Comparison of ENCODE assay signal across 2 cellular contexts in the genomic region with DNA sequence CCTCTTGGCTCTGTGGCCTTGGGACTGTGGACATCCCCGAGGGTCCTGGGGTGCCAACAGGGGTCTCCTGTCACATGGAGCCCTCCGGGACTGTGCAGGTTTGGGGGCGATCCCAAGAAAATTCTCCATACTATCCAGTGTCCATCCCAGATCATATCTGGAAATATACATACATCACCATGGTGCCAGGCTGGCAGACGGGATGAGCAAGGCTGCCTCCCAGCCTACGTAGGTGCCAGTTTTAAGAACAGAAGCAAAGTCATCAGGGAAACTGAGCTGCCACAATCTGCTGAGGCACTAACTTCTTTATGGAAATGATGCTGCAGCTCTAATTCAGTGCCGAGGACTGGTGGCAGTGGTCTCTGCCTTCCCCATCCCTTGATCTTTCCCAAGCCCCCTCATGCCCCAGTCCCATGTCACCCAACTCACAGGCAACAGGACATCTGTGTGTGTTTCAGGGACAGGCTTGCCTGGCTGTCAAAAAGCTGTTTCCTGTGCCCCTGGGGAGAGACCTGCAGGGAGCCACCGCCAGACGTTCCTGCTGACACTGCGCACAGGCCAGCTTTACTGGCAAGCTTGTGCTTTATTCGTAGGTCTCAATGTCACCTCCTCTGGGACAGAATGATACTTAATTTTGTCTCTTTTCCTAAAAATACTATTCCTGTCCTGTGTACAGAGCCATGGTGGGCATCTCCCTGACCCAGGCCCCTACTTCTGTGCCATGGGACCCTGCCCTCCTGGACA.
TF ChIP-seq lines count a peak whose summit lies in the region.

No MANE protein-coding gene starts in this region.

TF ChIP-seq in SK-N-SH, 30 proteins besides CTCF, POLR2A, EP300 and RAD21 (continued from another document):
- TF ChIP-seq CHD2 (IDR thresholded peaks at IDR 0.05; ENCODE audit: low read length, partially characterized antibody) (no peak), ELF1 (IDR thresholded peaks at IDR 0.05) (no peak)
- TF ChIP-seq, protein P1, sequence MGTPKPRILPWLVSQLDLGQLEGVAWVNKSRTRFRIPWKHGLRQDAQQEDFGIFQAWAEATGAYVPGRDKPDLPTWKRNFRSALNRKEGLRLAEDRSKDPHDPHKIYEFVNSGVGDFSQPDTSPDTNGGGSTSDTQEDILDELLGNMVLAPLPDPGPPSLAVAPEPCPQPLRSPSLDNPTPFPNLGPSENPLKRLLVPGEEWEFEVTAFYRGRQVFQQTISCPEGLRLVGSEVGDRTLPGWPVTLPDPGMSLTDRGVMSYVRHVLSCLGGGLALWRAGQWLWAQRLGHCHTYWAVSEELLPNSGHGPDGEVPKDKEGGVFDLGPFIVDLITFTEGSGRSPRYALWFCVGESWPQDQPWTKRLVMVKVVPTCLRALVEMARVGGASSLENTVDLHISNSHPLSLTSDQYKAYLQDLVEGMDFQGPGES (IDR thresholded peaks at IDR 0.05; ENCODE audit: low read depth, low read length): no peak
- TF ChIP-seq, protein P2, sequence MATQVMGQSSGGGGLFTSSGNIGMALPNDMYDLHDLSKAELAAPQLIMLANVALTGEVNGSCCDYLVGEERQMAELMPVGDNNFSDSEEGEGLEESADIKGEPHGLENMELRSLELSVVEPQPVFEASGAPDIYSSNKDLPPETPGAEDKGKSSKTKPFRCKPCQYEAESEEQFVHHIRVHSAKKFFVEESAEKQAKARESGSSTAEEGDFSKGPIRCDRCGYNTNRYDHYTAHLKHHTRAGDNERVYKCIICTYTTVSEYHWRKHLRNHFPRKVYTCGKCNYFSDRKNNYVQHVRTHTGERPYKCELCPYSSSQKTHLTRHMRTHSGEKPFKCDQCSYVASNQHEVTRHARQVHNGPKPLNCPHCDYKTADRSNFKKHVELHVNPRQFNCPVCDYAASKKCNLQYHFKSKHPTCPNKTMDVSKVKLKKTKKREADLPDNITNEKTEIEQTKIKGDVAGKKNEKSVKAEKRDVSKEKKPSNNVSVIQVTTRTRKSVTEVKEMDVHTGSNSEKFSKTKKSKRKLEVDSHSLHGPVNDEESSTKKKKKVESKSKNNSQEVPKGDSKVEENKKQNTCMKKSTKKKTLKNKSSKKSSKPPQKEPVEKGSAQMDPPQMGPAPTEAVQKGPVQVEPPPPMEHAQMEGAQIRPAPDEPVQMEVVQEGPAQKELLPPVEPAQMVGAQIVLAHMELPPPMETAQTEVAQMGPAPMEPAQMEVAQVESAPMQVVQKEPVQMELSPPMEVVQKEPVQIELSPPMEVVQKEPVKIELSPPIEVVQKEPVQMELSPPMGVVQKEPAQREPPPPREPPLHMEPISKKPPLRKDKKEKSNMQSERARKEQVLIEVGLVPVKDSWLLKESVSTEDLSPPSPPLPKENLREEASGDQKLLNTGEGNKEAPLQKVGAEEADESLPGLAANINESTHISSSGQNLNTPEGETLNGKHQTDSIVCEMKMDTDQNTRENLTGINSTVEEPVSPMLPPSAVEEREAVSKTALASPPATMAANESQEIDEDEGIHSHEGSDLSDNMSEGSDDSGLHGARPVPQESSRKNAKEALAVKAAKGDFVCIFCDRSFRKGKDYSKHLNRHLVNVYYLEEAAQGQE (IDR thresholded peaks at IDR 0.05; ENCODE audit: low read depth, low read length): no peak

TF ChIP-seq in SK-N-SH treated with all-trans-retinoic acid at 6 μM for 48 hours, 23 proteins besides CTCF, POLR2A, EP300 and RAD21 (continued from another document):
- TF ChIP-seq, protein P3, sequence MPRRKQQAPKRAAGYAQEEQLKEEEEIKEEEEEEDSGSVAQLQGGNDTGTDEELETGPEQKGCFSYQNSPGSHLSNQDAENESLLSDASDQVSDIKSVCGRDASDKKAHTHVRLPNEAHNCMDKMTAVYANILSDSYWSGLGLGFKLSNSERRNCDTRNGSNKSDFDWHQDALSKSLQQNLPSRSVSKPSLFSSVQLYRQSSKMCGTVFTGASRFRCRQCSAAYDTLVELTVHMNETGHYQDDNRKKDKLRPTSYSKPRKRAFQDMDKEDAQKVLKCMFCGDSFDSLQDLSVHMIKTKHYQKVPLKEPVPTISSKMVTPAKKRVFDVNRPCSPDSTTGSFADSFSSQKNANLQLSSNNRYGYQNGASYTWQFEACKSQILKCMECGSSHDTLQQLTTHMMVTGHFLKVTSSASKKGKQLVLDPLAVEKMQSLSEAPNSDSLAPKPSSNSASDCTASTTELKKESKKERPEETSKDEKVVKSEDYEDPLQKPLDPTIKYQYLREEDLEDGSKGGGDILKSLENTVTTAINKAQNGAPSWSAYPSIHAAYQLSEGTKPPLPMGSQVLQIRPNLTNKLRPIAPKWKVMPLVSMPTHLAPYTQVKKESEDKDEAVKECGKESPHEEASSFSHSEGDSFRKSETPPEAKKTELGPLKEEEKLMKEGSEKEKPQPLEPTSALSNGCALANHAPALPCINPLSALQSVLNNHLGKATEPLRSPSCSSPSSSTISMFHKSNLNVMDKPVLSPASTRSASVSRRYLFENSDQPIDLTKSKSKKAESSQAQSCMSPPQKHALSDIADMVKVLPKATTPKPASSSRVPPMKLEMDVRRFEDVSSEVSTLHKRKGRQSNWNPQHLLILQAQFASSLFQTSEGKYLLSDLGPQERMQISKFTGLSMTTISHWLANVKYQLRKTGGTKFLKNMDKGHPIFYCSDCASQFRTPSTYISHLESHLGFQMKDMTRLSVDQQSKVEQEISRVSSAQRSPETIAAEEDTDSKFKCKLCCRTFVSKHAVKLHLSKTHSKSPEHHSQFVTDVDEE (CRISPR knock-in tag; IDR thresholded peaks at IDR 0.05): no peak
- TF ChIP-seq OSR1 (CRISPR knock-in tag; IDR thresholded peaks at IDR 0.05): no peak
- no peak for TF ChIP-seq GLIS3 (CRISPR knock-in tag; IDR thresholded peaks at IDR 0.05)
- TF ChIP-seq, protein P4, sequence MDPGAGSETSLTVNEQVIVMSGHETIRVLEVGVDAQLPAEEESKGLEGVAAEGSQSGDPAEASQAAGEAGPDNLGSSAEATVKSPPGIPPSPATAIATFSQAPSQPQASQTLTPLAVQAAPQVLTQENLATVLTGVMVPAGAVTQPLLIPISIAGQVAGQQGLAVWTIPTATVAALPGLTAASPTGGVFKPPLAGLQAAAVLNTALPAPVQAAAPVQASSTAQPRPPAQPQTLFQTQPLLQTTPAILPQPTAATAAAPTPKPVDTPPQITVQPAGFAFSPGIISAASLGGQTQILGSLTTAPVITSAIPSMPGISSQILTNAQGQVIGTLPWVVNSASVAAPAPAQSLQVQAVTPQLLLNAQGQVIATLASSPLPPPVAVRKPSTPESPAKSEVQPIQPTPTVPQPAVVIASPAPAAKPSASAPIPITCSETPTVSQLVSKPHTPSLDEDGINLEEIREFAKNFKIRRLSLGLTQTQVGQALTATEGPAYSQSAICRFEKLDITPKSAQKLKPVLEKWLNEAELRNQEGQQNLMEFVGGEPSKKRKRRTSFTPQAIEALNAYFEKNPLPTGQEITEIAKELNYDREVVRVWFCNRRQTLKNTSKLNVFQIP (CRISPR knock-in tag; IDR thresholded peaks at IDR 0.05; ENCODE audit: borderline replicate concordance, low read depth): no peak
- TF ChIP-seq BACH2 (CRISPR knock-in tag; IDR thresholded peaks at IDR 0.05; ENCODE audit: borderline replicate concordance): no peak
- TF ChIP-seq TOX (CRISPR knock-in tag; IDR thresholded peaks at IDR 0.05; ENCODE audit: borderline replicate concordance): no peak
- TF ChIP-seq ZC3H10 (CRISPR knock-in tag; IDR thresholded peaks at IDR 0.05): no peak
- TF ChIP-seq ARNTL (CRISPR knock-in tag; IDR thresholded peaks at IDR 0.05; ENCODE audit: borderline replicate concordance, low read depth): no peak
- TF ChIP-seq ZNF8 (CRISPR knock-in tag; IDR thresholded peaks at IDR 0.05): no peak
- no peak for TF ChIP-seq TCF4 (CRISPR knock-in tag; IDR thresholded peaks at IDR 0.05; ENCODE audit: borderline replicate concordance)
- TF ChIP-seq RARB (CRISPR knock-in tag; IDR thresholded peaks at IDR 0.05): no peak
- no peak for TF ChIP-seq SNAI2 (CRISPR knock-in tag; IDR thresholded peaks at IDR 0.05)
- TF ChIP-seq ZNF565 (CRISPR knock-in tag; conservative IDR thresholded peaks at IDR 0.05; ENCODE audit: low read depth): no peak
